ENCODE assay signal across 10 cellular contexts in the genomic region with DNA sequence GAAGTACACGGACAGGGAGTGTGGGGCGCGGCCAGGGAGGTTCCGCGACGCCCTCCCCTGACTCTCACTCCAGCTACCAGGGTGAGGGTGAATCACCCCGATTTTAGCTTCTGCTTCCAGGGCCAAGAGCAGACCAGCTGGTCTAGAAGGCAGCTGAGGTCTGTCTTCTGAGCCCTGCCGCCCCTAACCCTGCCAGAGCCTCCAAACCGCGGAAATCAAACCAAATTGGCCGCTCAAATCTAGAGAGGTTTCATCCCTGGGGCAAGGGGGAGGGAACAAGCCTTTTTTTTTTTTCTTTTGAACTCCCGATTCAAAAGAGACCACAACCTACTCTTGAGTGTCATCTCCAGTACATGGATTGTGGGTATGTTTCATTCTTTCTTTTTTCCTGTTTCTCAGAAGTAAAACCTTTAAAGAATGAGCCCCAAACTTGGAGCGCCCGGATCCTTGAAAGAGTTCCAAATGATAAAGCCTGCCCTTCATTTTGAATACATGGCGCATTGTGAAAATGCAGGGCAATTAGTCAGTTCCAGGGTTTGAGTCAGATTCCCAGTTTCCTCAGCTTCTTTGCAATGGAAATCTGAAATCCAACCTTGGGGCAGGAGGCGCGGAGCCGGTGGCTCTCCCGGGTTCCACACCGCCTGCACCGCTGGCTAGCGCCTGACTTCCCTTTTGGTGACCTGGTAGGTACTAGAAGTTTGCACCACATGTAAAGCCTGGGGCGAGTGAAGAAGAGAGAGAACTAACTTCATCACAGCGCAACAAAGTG. TPM values are rescaled to one million over a fixed set of nuclear protein-coding genes. Genes with fewer than 3 reads are reported as not detected.
A peak's percentile ranks its signal among the peaks of the same experiment; 100 is the strongest.
DNase-seq lines count a peak whose midpoint lies in the region; ATAC-seq, FAIRE-seq and TF ChIP-seq lines count a peak whose summit lies in the region.
"Had no signal": no experiment of that assay in that cellular context is flagged by ENCODE, and none has a peak within 500 bp of the region (broad histone marks: within the 10 kb centered on the region; RNA-seq: fewer than 3 reads in every experiment).

No MANE protein-coding gene starts in this region.

- peaks cover 82% of the 10 kb centered on the region for H3K27me3 ChIP-seq in hepatocyte

- H3K36me3 ChIP-seq in hepatocyte (replicated peaks; ENCODE audit: insufficient read depth, low read depth): no peaks in the 10 kb centered on the region

- H3K27ac Mint-ChIP-seq in activated T-helper 2 cell treated with anti-CD3 and anti-CD28 coated beads, Interferon-gamma antibody, Interleukin-2, Interleukin-4, amounts not matched to agents 10 μg/mL and 5 μg/mL and 100 μg/mL, durations not matched to agents 14 hours and 24 hours and 36 hours: no peak overlapping the region

- peaks cover 61% of the 10 kb centered on the region for H3K4me1 ChIP-seq in hepatocyte (ENCODE audit: insufficient read depth)

- TF ChIP-seq POLR2A in GM12891 (IDR thresholded peaks at IDR 0.05; ENCODE audit: low read depth, low read length): no peak

- H3K9me3 Mint-ChIP-seq in activated T-helper 2 cell treated with anti-CD3 and anti-CD28 coated beads, Interferon-gamma antibody, Interleukin-2, Interleukin-4, amounts not matched to agents 10 μg/mL and 5 μg/mL and 100 μg/mL, durations not matched to agents 14 hours and 24 hours and 36 hours: no peaks in the 10 kb centered on the region

- H3K4me3 Mint-ChIP-seq in activated T-helper 2 cell treated with anti-CD3 and anti-CD28 coated beads, Interferon-gamma antibody, Interleukin-2, Interleukin-4, amounts not matched to agents 10 μg/mL and 5 μg/mL and 100 μg/mL, durations not matched to agents 14 hours and 24 hours and 36 hours (ENCODE audit: low read depth): no peak overlapping the region

- in situ Hi-C loops in astrocyte of the cerebellum (cut with HindIII; ENCODE audit: low sequenced_read_pairs): no loop called here

- H3K36me3 Mint-ChIP-seq in activated T-helper 2 cell treated with anti-CD3 and anti-CD28 coated beads, Interferon-gamma antibody, Interleukin-2, Interleukin-4, amounts not matched to agents 10 μg/mL and 5 μg/mL and 100 μg/mL, durations not matched to agents 14 hours and 24 hours and 36 hours (ENCODE audit: low read depth): no peaks in the 10 kb centered on the region

- peak; percentile 36 for DNase-seq in GM12891 (ENCODE audit: insufficient read length, low spot score)
- DNase-seq in astrocyte of the cerebellum (ENCODE audit: low read depth): no peak
- no peak for DNase-seq in hepatocyte (ENCODE audit: low spot score)
- DNase-seq in skeletal muscle cell (ENCODE audit: low read depth): no peak
- DNase-seq in RPMI8226: no peak
- no peak for DNase-seq in activated T-helper 2 cell treated with anti-CD3 and anti-CD28 coated beads, Interferon-gamma antibody, Interleukin-2, Interleukin-4, amounts not matched to agents 10 μg/mL and 5 μg/mL and 100 μg/mL, durations not matched to agents 14 hours and 24 hours and 36 hours (ENCODE audit: low spot score)
- DNase-seq in NOMO-1 treated with DMSO at 0.1 percent for 48 hours (lab: John Stamatoyannopoulos, UW; ENCODE audit: unreplicated experiment): no peak
- DNase-seq: activated T-cell treated with anti-CD3 and anti-CD28 coated beads, Interleukin-2, amount 50 U/mL, for 48 hours had no signal

- peak overlapping the region; percentile 74 for H3K4me2 ChIP-seq in hepatocyte

- H2AFZ ChIP-seq in hepatocyte: no peak overlapping the region

- H3K27ac ChIP-seq in hepatocyte: no peak overlapping the region

- TF ChIP-seq CTCF in astrocyte of the cerebellum (IDR thresholded peaks at IDR 0.05; ENCODE audit: low read depth, low read length, missing control alignments) (no peak), hepatocyte (IDR thresholded peaks at IDR 0.05; ENCODE audit: poor library complexity) (no peak)

- no peaks in the 10 kb centered on the region for H3K9me3 ChIP-seq in hepatocyte (ENCODE audit: low read depth)

- H3K4me3 ChIP-seq in astrocyte of the cerebellum (ENCODE audit: low read depth, low read length): peak overlapping the region; percentile 20
- no peak overlapping the region for H3K4me3 ChIP-seq in hepatocyte
- H3K4me3 ChIP-seq in skeletal muscle cell (ENCODE audit: low read depth, low read length): peak overlapping the region; percentile 10

- H3K79me2 ChIP-seq in hepatocyte: peaks cover 17% of the 10 kb centered on the region

- ATAC-seq in GM19467 (IDR thresholded peaks at IDR 0.05; ENCODE audit: unreplicated experiment): no peak

- peaks cover 82% of the 10 kb centered on the region for H3K27me3 Mint-ChIP-seq in activated T-helper 2 cell treated with anti-CD3 and anti-CD28 coated beads, Interferon-gamma antibody, Interleukin-2, Interleukin-4, amounts not matched to agents 10 μg/mL and 5 μg/mL and 100 μg/mL, durations not matched to agents 14 hours and 24 hours and 36 hours (ENCODE audit: low read depth)

- no peaks in the 10 kb centered on the region for H4K20me1 ChIP-seq in hepatocyte (ENCODE audit: insufficient read depth, poor library complexity, severe bottlenecking)

- peaks cover 2% of the 10 kb centered on the region for H3K4me1 Mint-ChIP-seq in activated T-helper 2 cell treated with anti-CD3 and anti-CD28 coated beads, Interferon-gamma antibody, Interleukin-2, Interleukin-4, amounts not matched to agents 10 μg/mL and 5 μg/mL and 100 μg/mL, durations not matched to agents 14 hours and 24 hours and 36 hours (ENCODE audit: low read depth)

- peak; percentile 16 for FAIRE-seq in GM12891 (lab: Jason Lieb, UNC)
- FAIRE-seq: GM18507 had no signal

- no peaks in the 10 kb centered on the region for H3K9me2 ChIP-seq in hepatocyte (replicated peaks; ENCODE audit: insufficient read depth)

- intact Hi-C loops in activated T-helper 2 cell treated with anti-CD3 and anti-CD28 coated beads, Interferon-gamma antibody, Interleukin-2, Interleukin-4, amounts not matched to agents 10 μg/mL and 5 μg/mL and 100 μg/mL, durations not matched to agents 14 hours and 24 hours and 36 hours (cut with micrococcal nuclease): no loop called here

- 16% methylated on average over 24 of the region's 24 CpGs for WGBS in hepatocyte (ENCODE audit: low lambda C conversion rate, missing lambda C conversion rate)

TF ChIP-seq in GM12891, 5 proteins besides CTCF, POLR2A, EP300 and RAD21:
- TF ChIP-seq SPI1 (IDR thresholded peaks at IDR 0.05; ENCODE audit: low read depth, low read length): no peak
- TF ChIP-seq POLR2AphosphoS5 (IDR thresholded peaks at IDR 0.05; ENCODE audit: low read depth, low read length): no peak
- no peak for TF ChIP-seq PAX5 (IDR thresholded peaks at IDR 0.05; ENCODE audit: insufficient read depth, low read length, severe bottlenecking)
- TF ChIP-seq POU2F2 (IDR thresholded peaks at IDR 0.05; ENCODE audit: low read depth, low read length): no peak
- TF ChIP-seq TAF1 (IDR thresholded peaks at IDR 0.05; ENCODE audit: low read depth, low read length): no peak
TF ChIP-seq in GM12891: peak in this region for 0.

RNA-seq across cellular contexts. Expression of gene ZFHX3, which starts 16.5 kb away (rescaled TPM):
- polyA plus RNA-seq in GM12891 (2012; ENCODE audit: low read depth, missing spikeins): 2.8 TPM
- total RNA-seq in hepatocyte: 11.5 and 11.6 TPM in 2 replicates
- polyA plus RNA-seq in hepatocyte: 6.4 and 10.9 TPM in 2 replicates
- 0.62 and 1.2 TPM in 2 replicates for total RNA-seq in activated T-helper 2 cell treated with anti-CD3 and anti-CD28 coated beads, Interferon-gamma antibody, Interleukin-2, Interleukin-4, amounts not matched to agents 10 μg/mL and 5 μg/mL and 100 μg/mL, durations not matched to agents 14 hours and 24 hours and 36 hours
